Comparison of ENCODE assay signal across 8 cellular contexts in the genomic region with DNA sequence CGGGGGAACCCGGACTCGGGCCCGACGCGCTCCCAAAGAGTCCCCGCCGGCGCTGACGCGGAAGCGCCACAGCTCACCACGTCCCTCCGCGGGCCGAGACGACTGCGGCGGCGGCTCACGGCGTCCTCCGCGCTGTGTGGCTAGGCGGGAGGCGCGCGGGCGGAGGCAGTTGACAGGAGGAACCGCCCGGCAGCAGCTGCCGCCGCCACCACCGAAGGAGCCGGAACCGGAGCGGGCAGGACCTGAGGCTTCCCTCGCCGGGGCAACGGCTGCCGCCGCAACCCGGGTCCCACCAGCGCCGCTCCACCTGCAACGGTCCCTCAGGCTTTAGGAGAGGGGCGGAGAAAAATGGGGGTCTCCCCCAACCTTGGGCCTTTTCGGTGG. TPM values are rescaled to one million over a fixed set of nuclear protein-coding genes. Genes with fewer than 3 reads are reported as not detected.
DNase-seq lines count a peak whose midpoint lies in the region; ATAC-seq and TF ChIP-seq lines count a peak whose summit lies in the region.

No MANE protein-coding gene starts in this region.

- ATAC-seq in GM18508 (IDR thresholded peaks at IDR 0.05; ENCODE audit: insufficient read depth, unreplicated experiment): peak; percentile 7
- peak; percentile 37 for ATAC-seq in HG03139 (IDR thresholded peaks at IDR 0.05; ENCODE audit: unreplicated experiment)
- ATAC-seq in RWPE2 (ENCODE audit: low read depth): peak; percentile 56
- ATAC-seq in activated naive CD8-positive, alpha-beta T cell treated with anti-CD3 and anti-CD28 coated beads, Interleukin-2, amount 10 ng/mL, durations not matched to agents 7 days and 5 days (ENCODE audit: low read depth): peak; percentile 68
- peak in 7 of 8 donors; percentile 51 to 88 (median 71) for ATAC-seq in heart right ventricle
- ATAC-seq in psoas muscle: peak; percentile 78 to 85 (median 82)

- H3K9me3 Mint-ChIP-seq in activated naive CD8-positive, alpha-beta T cell treated with anti-CD3 and anti-CD28 coated beads, Interleukin-2, amount 10 ng/mL, durations not matched to agents 7 days and 5 days: no peaks in the 10 kb centered on the region

- H3K9me3 ChIP-seq in RWPE2 (ENCODE audit: severe bottlenecking) (no peaks in the 10 kb centered on the region), heart right ventricle (no peaks in the 10 kb centered on the region), psoas muscle (no peaks in the 10 kb centered on the region), uterus (no peaks in the 10 kb centered on the region)

- H3K36me3 Mint-ChIP-seq in activated naive CD8-positive, alpha-beta T cell treated with anti-CD3 and anti-CD28 coated beads, Interleukin-2, amount 10 ng/mL, durations not matched to agents 7 days and 5 days: peaks cover 29% of the 10 kb centered on the region

- DNase-seq in AG08395 (ENCODE audit: low spot score) (peak; percentile 41), RWPE2 (ENCODE audit: low spot score) (peak; percentile 62), heart right ventricle (peak in 1 of 2 donors; percentile 45), psoas muscle (peak; percentile 70 to 86), uterus (peak; percentile 28 to 42)
- no peak for DNase-seq in activated naive CD8-positive, alpha-beta T cell treated with anti-CD3 and anti-CD28 coated beads, Interleukin-2, amount 10 ng/mL, durations not matched to agents 7 days and 5 days

- intact Hi-C loops in heart right ventricle (cut with DNase I) (loop anchor here in 6 of 10 donors (5.0 to 10.0 kb wide), 5 partner anchors 45 to 195 kb away; a partner anchor contains a TSS), psoas muscle (cut with DNase I) (loop anchor here (5.0 kb wide), 4 partner anchors 45 to 260 kb away; a partner anchor contains a TSS), uterus (cut with DNase I; ENCODE audit: low total_unique reads) (no loop called here)

- no peaks in the 10 kb centered on the region for H3K27me3 Mint-ChIP-seq in activated naive CD8-positive, alpha-beta T cell treated with anti-CD3 and anti-CD28 coated beads, Interleukin-2, amount 10 ng/mL, durations not matched to agents 7 days and 5 days

- TF ChIP-seq CTCF in RWPE2 (IDR thresholded peaks at IDR 0.05; ENCODE audit: poor library complexity, severe bottlenecking): no peak
- TF ChIP-seq CTCF in heart right ventricle (IDR thresholded peaks at IDR 0.05): peak in 1 of 9 donors; percentile 29
- TF ChIP-seq CTCF in psoas muscle (IDR thresholded peaks at IDR 0.05): no peak
- no peak for TF ChIP-seq CTCF in uterus (IDR thresholded peaks at IDR 0.05)

- H3K4me1 ChIP-seq in RWPE2 (ENCODE audit: insufficient read depth, poor library complexity, severe bottlenecking) (peaks cover 20% of the 10 kb centered on the region), heart right ventricle (peaks cover 0 to 49% (median 40%) of the 10 kb centered on the region in 9 donors), psoas muscle (peaks cover 25% of the 10 kb centered on the region), uterus (peaks cover 0 to 7% of the 10 kb centered on the region in 2 donors)

- H3K27me3 ChIP-seq in RWPE2 (ENCODE audit: insufficient read depth, poor library complexity, severe bottlenecking) (no peaks in the 10 kb centered on the region), heart right ventricle (no peaks in the 10 kb centered on the region), psoas muscle (ENCODE audit: insufficient read depth in 3 of 3, low read length in 2 of 3) (no peaks in the 10 kb centered on the region), uterus (no peaks in the 10 kb centered on the region)

- peak overlapping the region; percentile 96 for H3K27ac Mint-ChIP-seq in activated naive CD8-positive, alpha-beta T cell treated with anti-CD3 and anti-CD28 coated beads, Interleukin-2, amount 10 ng/mL, durations not matched to agents 7 days and 5 days

- H3K27ac ChIP-seq in RWPE2 (ENCODE audit: poor library complexity, severe bottlenecking) (peak overlapping the region; percentile 66), heart right ventricle (peak overlapping the region; percentile 83 to 99 (median 97)), psoas muscle (peak overlapping the region; percentile 99), uterus (peak overlapping the region; percentile 82 to 94)

- 0% methylated on average over 48 of the region's 48 CpGs for WGBS in heart right ventricle, 2 donors
- WGBS in psoas muscle, 3 donors: 1% methylated on average over 25 to 48 of the region's 48 CpGs

- no peak for TF ChIP-seq POLR2A in uterus (IDR thresholded peaks at IDR 0.05)

- H3K4me3 Mint-ChIP-seq in activated naive CD8-positive, alpha-beta T cell treated with anti-CD3 and anti-CD28 coated beads, Interleukin-2, amount 10 ng/mL, durations not matched to agents 7 days and 5 days: peak overlapping the region; percentile 93

- H3K4me3 ChIP-seq in RWPE2 (ENCODE audit: severe bottlenecking) (peak overlapping the region; percentile 62), heart right ventricle (peak overlapping the region; percentile 81 to 100 (median 90)), psoas muscle (peak overlapping the region; percentile 93), uterus (peak overlapping the region; percentile 67 to 68)

- POLR2A ChIA-PET in activated naive CD8-positive, alpha-beta T cell treated with anti-CD3 and anti-CD28 coated beads, Interleukin-2, amount 10 ng/mL, durations not matched to agents 7 days and 5 days (lab: Charles Lee): interaction anchor here (0.6 to 3.3 kb wide), 29 partner anchors 9 to 952 kb away, joined by 3 to 51 read pairs (median 5); a partner anchor contains a TSS

- H3K4me1 Mint-ChIP-seq in activated naive CD8-positive, alpha-beta T cell treated with anti-CD3 and anti-CD28 coated beads, Interleukin-2, amount 10 ng/mL, durations not matched to agents 7 days and 5 days: peaks cover 41% of the 10 kb centered on the region

- H3K36me3 ChIP-seq in RWPE2 (ENCODE audit: low read depth) (peaks cover 38% of the 10 kb centered on the region), heart right ventricle (peaks cover 0 to 35% (median 5%) of the 10 kb centered on the region in 9 donors), psoas muscle (ENCODE audit: insufficient read depth in 1 of 2, low read depth in 1 of 2) (peaks cover 2 to 40% of the 10 kb centered on the region in 2 donors), uterus (no peaks in the 10 kb centered on the region)

RNA-seq across cellular contexts. Expression of a gene that starts 0.3 kb away (rescaled TPM):
- 10 to 100 TPM; 49.4 to 55.9 TPM for total RNA-seq in activated naive CD8-positive, alpha-beta T cell treated with anti-CD3 and anti-CD28 coated beads, Interleukin-2, amount 10 ng/mL, durations not matched to agents 7 days and 5 days
- total RNA-seq in heart right ventricle (10 to 100 TPM; 17.5 to 35.8 (median 25.4) TPM), psoas muscle (10 to 100 TPM; 26.6 to 33.6 (median 28.7) TPM), uterus (10 to 100 TPM; 19.7 to 49.1 (median 40.1) TPM)
- polyA plus RNA-seq in heart right ventricle (1 to 10 TPM; 3.4 to 7.0 TPM), psoas muscle (10 to 100 TPM in 1 of 3 donors, 1 to 10 TPM in 2; 4.1 to 11.8 (median 5.2) TPM)

Comparison
In these comparisons a context has a peak if more than half of its experiments do, and no peak if none do; other contexts are left out.
1. ATAC-seq: peak in every context shown above with its lines; median percentile 82 in psoas muscle; 71 in heart right ventricle; 68 in activated naive CD8-positive, alpha-beta T cell treated with anti-CD3 and anti-CD28 coated beads, Interleukin-2, amount 10 ng/mL, durations not matched to agents 7 days and 5 days; 56 in RWPE2; 37 in HG03139; 7 in GM18508.